16 cellular contexts compared by ENCODE assay signal in the genomic region with DNA sequence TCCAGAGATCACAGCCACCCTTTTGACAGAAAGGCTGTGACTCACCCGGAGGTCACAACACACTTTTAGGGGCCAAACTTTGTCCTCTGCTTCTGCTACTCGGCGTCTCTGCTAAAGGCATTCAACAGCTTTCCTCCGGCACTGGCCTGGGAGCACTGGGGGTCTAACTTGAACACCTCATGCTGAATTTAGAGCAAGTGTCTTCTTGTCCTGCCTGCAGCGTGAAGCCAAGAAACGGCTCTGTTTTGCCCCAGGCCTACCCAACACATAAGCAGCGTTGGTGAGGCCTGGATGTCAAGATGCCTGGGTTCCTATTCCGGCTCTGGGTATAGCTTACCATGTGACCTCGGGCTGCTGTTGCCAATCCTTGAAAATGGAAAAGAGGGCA. TPM values are rescaled to one million over a fixed set of nuclear protein-coding genes. Genes with fewer than 3 reads are reported as not detected.
A peak's percentile ranks its signal among the peaks of the same experiment; 100 is the strongest.
DNase-seq lines count a peak whose midpoint lies in the region; ATAC-seq lines count a peak whose summit lies in the region.
"Had no signal": no experiment of that assay in that cellular context is flagged by ENCODE, and none has a peak within 500 bp of the region (broad histone marks: within the 10 kb centered on the region; RNA-seq: fewer than 3 reads in every experiment).

No MANE protein-coding gene starts in this region.

- H3K4me3 ChIP-seq in right cardiac atrium (ENCODE audit: low read length): no peak overlapping the region
- H3K4me3 ChIP-seq: BLaER1 treated with 17β-estradiol and CSF1 and Interleukin-3, amounts not matched to agents 10 nM and 100 nM; GM23248 had no signal

- peak overlapping the region; percentile 48 for H3K4me3 Mint-ChIP-seq in activated T-helper 1 cell treated with anti-CD3 and anti-CD28 coated beads, Interleukin-12 subunit alpha, Interleukin-12 subunit beta, Interleukin-2, Interleukin-4 antibody, amounts not matched to agents 30 ng/mL and 10 ng/mL and 1 ng/mL, durations not matched to agents 14 hours and 24 hours and 36 hours
- peak overlapping the region; percentile 42 to 45 for H3K4me3 Mint-ChIP-seq in effector memory CD8-positive, alpha-beta T cell
- H3K4me3 Mint-ChIP-seq in stimulated activated effector memory CD8-positive, alpha-beta T cell treated with anti-CD3 and anti-CD28 coated beads, Interleukin-12 subunit alpha, Interleukin-12 subunit beta, amount 100 ng/mL, for 72 hours: peak overlapping the region; percentile 35

- ATAC-seq in right cardiac atrium (peak in 1 of 2 donors; percentile 9), left ventricle myocardium superior (no peak), HG03280 (IDR thresholded peaks at IDR 0.05; ENCODE audit: unreplicated experiment) (no peak)
- ATAC-seq in effector memory CD8-positive, alpha-beta T cell (replicated peaks): no peak
- no peak for ATAC-seq in stimulated activated effector memory CD8-positive, alpha-beta T cell treated with anti-CD3 and anti-CD28 coated beads, Interleukin-12 subunit alpha, Interleukin-12 subunit beta, amount 100 ng/mL, for 72 hours
- ATAC-seq: HCT116 had no signal

- H3K27me3 ChIP-seq in right cardiac atrium (ENCODE audit: control insufficient read depth, insufficient read depth): no peaks in the 10 kb centered on the region

- H3K27ac Mint-ChIP-seq in activated T-helper 1 cell treated with anti-CD3 and anti-CD28 coated beads, Interleukin-12 subunit alpha, Interleukin-12 subunit beta, Interleukin-2, Interleukin-4 antibody, amounts not matched to agents 30 ng/mL and 10 ng/mL and 1 ng/mL, durations not matched to agents 14 hours and 24 hours and 36 hours: no peak overlapping the region
- H3K27ac Mint-ChIP-seq in effector memory CD8-positive, alpha-beta T cell: no peak overlapping the region
- no peak overlapping the region for H3K27ac Mint-ChIP-seq in stimulated activated effector memory CD8-positive, alpha-beta T cell treated with anti-CD3 and anti-CD28 coated beads, Interleukin-12 subunit alpha, Interleukin-12 subunit beta, amount 100 ng/mL, for 72 hours
- H3K27ac Mint-ChIP-seq: CD4-positive, CD25-positive, alpha-beta regulatory T cell had no signal

- no peaks in the 10 kb centered on the region for H3K9me3 ChIP-seq in right cardiac atrium (ENCODE audit: control insufficient read depth, low read length)
- H3K9me3 ChIP-seq: BLaER1 treated with 17β-estradiol and CSF1 and Interleukin-3, amounts not matched to agents 10 nM and 100 nM had no signal

- H3K27me3 Mint-ChIP-seq in activated T-helper 1 cell treated with anti-CD3 and anti-CD28 coated beads, Interleukin-12 subunit alpha, Interleukin-12 subunit beta, Interleukin-2, Interleukin-4 antibody, amounts not matched to agents 30 ng/mL and 10 ng/mL and 1 ng/mL, durations not matched to agents 14 hours and 24 hours and 36 hours (ENCODE audit: insufficient read depth): peaks cover 61% of the 10 kb centered on the region
- peaks cover 65 to 74% of the 10 kb centered on the region in 2 donors for H3K27me3 Mint-ChIP-seq in effector memory CD8-positive, alpha-beta T cell

- peaks cover 7% of the 10 kb centered on the region for H3K4me1 Mint-ChIP-seq in activated T-helper 1 cell treated with anti-CD3 and anti-CD28 coated beads, Interleukin-12 subunit alpha, Interleukin-12 subunit beta, Interleukin-2, Interleukin-4 antibody, amounts not matched to agents 30 ng/mL and 10 ng/mL and 1 ng/mL, durations not matched to agents 14 hours and 24 hours and 36 hours (ENCODE audit: low read depth)
- H3K4me1 Mint-ChIP-seq in effector memory CD8-positive, alpha-beta T cell (ENCODE audit: low read depth in 2 of 2): peaks cover 3 to 4% of the 10 kb centered on the region in 2 donors
- H3K4me1 Mint-ChIP-seq in stimulated activated effector memory CD8-positive, alpha-beta T cell treated with anti-CD3 and anti-CD28 coated beads, Interleukin-12 subunit alpha, Interleukin-12 subunit beta, amount 100 ng/mL, for 72 hours: peaks cover 9% of the 10 kb centered on the region

- 54% methylated on average over 9 of the region's 9 CpGs for whole genome bisulfite sequencing in right cardiac atrium

- no peaks in the 10 kb centered on the region for H3K9me3 Mint-ChIP-seq in activated T-helper 1 cell treated with anti-CD3 and anti-CD28 coated beads, Interleukin-12 subunit alpha, Interleukin-12 subunit beta, Interleukin-2, Interleukin-4 antibody, amounts not matched to agents 30 ng/mL and 10 ng/mL and 1 ng/mL, durations not matched to agents 14 hours and 24 hours and 36 hours
- H3K9me3 Mint-ChIP-seq in effector memory CD8-positive, alpha-beta T cell: no peaks in the 10 kb centered on the region
- no peaks in the 10 kb centered on the region for H3K9me3 Mint-ChIP-seq in stimulated activated effector memory CD8-positive, alpha-beta T cell treated with anti-CD3 and anti-CD28 coated beads, Interleukin-12 subunit alpha, Interleukin-12 subunit beta, amount 100 ng/mL, for 72 hours

- peak overlapping the region; percentile 14 for H3K27ac ChIP-seq in right cardiac atrium (ENCODE audit: low read length)
- H3K27ac ChIP-seq: BLaER1 treated with 17β-estradiol and CSF1 and Interleukin-3, amounts not matched to agents 10 nM and 100 nM; GM23248; HL-60 had no signal

- intact Hi-C loops in right cardiac atrium (cut with DNase I): loop anchor here in 3 of 4 donors (5.0 to 10.0 kb wide), 3 partner anchors 81 to 174 kb away; no protein-coding TSS in a partner anchor
- intact Hi-C loops in left ventricle myocardium superior (cut with micrococcal nuclease): no loop called here
- intact Hi-C loops in activated T-helper 1 cell treated with anti-CD3 and anti-CD28 coated beads, Interleukin-12 subunit alpha, Interleukin-12 subunit beta, Interleukin-2, Interleukin-4 antibody, amounts not matched to agents 30 ng/mL and 10 ng/mL and 1 ng/mL, durations not matched to agents 14 hours and 24 hours and 36 hours (cut with micrococcal nuclease): loop anchor here (2.0 to 10.0 kb wide), 3 partner anchors 56 to 383 kb away; partner anchors contain the start of genes SLC12A5 and TP53RK

- no peaks in the 10 kb centered on the region for H3K36me3 Mint-ChIP-seq in activated T-helper 1 cell treated with anti-CD3 and anti-CD28 coated beads, Interleukin-12 subunit alpha, Interleukin-12 subunit beta, Interleukin-2, Interleukin-4 antibody, amounts not matched to agents 30 ng/mL and 10 ng/mL and 1 ng/mL, durations not matched to agents 14 hours and 24 hours and 36 hours (ENCODE audit: low read depth)
- H3K36me3 Mint-ChIP-seq in effector memory CD8-positive, alpha-beta T cell (ENCODE audit: insufficient read depth): no peaks in the 10 kb centered on the region
- H3K36me3 Mint-ChIP-seq in stimulated activated effector memory CD8-positive, alpha-beta T cell treated with anti-CD3 and anti-CD28 coated beads, Interleukin-12 subunit alpha, Interleukin-12 subunit beta, amount 100 ng/mL, for 72 hours: no peaks in the 10 kb centered on the region
- H3K36me3 Mint-ChIP-seq: CD4-positive, CD25-positive, alpha-beta regulatory T cell had no signal

- H3K4me1 ChIP-seq in right cardiac atrium (ENCODE audit: control insufficient read depth, insufficient read depth, low read length): peaks cover 1% of the 10 kb centered on the region

- DNase-seq in right cardiac atrium (peak in 1 of 3 donors; percentile 26), left ventricle myocardium superior (no peak), kidney tubule cell (ENCODE audit: low spot score) (no peak)
- no peak for DNase-seq in activated T-helper 1 cell treated with anti-CD3 and anti-CD28 coated beads, Interleukin-12 subunit alpha, Interleukin-12 subunit beta, Interleukin-2, Interleukin-4 antibody, amounts not matched to agents 30 ng/mL and 10 ng/mL and 1 ng/mL, durations not matched to agents 14 hours and 24 hours and 36 hours (ENCODE audit: low spot score)
- no peak for DNase-seq in effector memory CD8-positive, alpha-beta T cell
- no peak for DNase-seq in stimulated activated effector memory CD8-positive, alpha-beta T cell treated with anti-CD3 and anti-CD28 coated beads, Interleukin-12 subunit alpha, Interleukin-12 subunit beta, amount 100 ng/mL, for 72 hours (ENCODE audit: low spot score in 2 of 2)
- DNase-seq in activated effector memory CD4-positive, alpha-beta T cell treated with Interleukin-2 at 50 U/mL for 16 hours: no peak
- DNase-seq: ACHN; CD4-positive, CD25-positive, alpha-beta regulatory T cell; DMS53; GM23248 had no signal

RNA-seq across cellular contexts. Expression of gene CDH22, which starts 2.3 kb away (rescaled TPM):
- total RNA-seq in right cardiac atrium (1 to 10 TPM; 1.6 to 7.0 (median 4.1) TPM), left ventricle myocardium superior (2.3 TPM)
- 4.0 TPM for polyA plus RNA-seq in right cardiac atrium
- total RNA-seq in activated T-helper 1 cell treated with anti-CD3 and anti-CD28 coated beads, Interleukin-12 subunit alpha, Interleukin-12 subunit beta, Interleukin-2, Interleukin-4 antibody, amounts not matched to agents 30 ng/mL and 10 ng/mL and 1 ng/mL, durations not matched to agents 14 hours and 24 hours and 36 hours: not detected in 2 replicates
- total RNA-seq: A172; CD4-positive, CD25-positive, alpha-beta regulatory T cell; GM23248 had no signal
- polyA plus RNA-seq: CD4-positive, CD25-positive, alpha-beta regulatory T cell; GM23248 had no signal
